Comparison of ENCODE assay signal across 1 cellular context in genomic region chr7:92178928-92179373, GRCh38.
TF ChIP-seq lines count a peak whose summit lies in the region.

TSS of gene LRRD1 (minus strand) at chr7:92179142. CDS start at chr7:92165202, 13,940 bp downstream.

TF ChIP-seq in HepG2, 621 proteins besides CTCF, POLR2A, EP300 and RAD21 (continued from another document and continues in another):
- TF ChIP-seq MYPOP (CRISPR knock-in tag; IDR thresholded peaks at IDR 0.05) (peak; percentile 76; the same call in 1 of the 2 replicates), AHDC1 (CRISPR knock-in tag; IDR thresholded peaks at IDR 0.05; ENCODE audit: borderline replicate concordance) (no peak), MTERF4 (CRISPR knock-in tag; IDR thresholded peaks at IDR 0.05) (no peak), KAT7 (CRISPR knock-in tag; IDR thresholded peaks at IDR 0.05; ENCODE audit: borderline replicate concordance) (peak; percentile 75; the same call in 1 of the 2 replicates), TCF12 (IDR thresholded peaks at IDR 0.05) (no peak), TCF12 (CRISPR knock-in tag; IDR thresholded peaks at IDR 0.05) (no peak), ZNF773 (CRISPR knock-in tag; IDR thresholded peaks at IDR 0.05; ENCODE audit: borderline replicate concordance) (peak; percentile 67; the same call in 1 of the 2 replicates), REPIN1 (CRISPR knock-in tag; IDR thresholded peaks at IDR 0.05; ENCODE audit: borderline replicate concordance, low read depth) (peak; percentile 57; the same call in 1 of the 2 replicates), HDAC1 (CRISPR knock-in tag; IDR thresholded peaks at IDR 0.05) (peak; percentile 64; the same call in 1 of the 2 replicates), MAX (IDR thresholded peaks at IDR 0.05) (peak; percentile 59; the same call in 1 of the 2 replicates), REL (CRISPR knock-in tag; conservative IDR thresholded peaks at IDR 0.05) (no peak), RXRB (CRISPR knock-in tag; IDR thresholded peaks at IDR 0.05; ENCODE audit: borderline replicate concordance) (peak; percentile 54; the same call in 1 of the 2 replicates), ZNF724P (CRISPR knock-in tag; IDR thresholded peaks at IDR 0.05; ENCODE audit: borderline replicate concordance) (no peak), ZNF800 (CRISPR knock-in tag; IDR thresholded peaks at IDR 0.05) (peak; percentile 80), NFYB (CRISPR knock-in tag; IDR thresholded peaks at IDR 0.05) (0 out of 2 replicates have a peak, but pooled peaks have one; percentile 24), TFE3 (CRISPR knock-in tag; IDR thresholded peaks at IDR 0.05) (no peak), ZBTB7B (CRISPR knock-in tag; IDR thresholded peaks at IDR 0.05) (peak; percentile 78), FOXA3 (CRISPR knock-in tag; IDR thresholded peaks at IDR 0.05) (peak; percentile 55; the same call in 1 of the 2 replicates), ZNF605 (CRISPR knock-in tag; IDR thresholded peaks at IDR 0.05) (peak; percentile 35; the same call in 1 of the 2 replicates), DR1 (CRISPR knock-in tag; IDR thresholded peaks at IDR 0.05) (peak; percentile 61; the same call in 1 of the 2 replicates), ZNF251 (CRISPR knock-in tag; IDR thresholded peaks at IDR 0.05) (no peak), SALL1 (CRISPR knock-in tag; IDR thresholded peaks at IDR 0.05) (peak; percentile 74; the same call in 1 of the 2 replicates), ZFP36L1 (CRISPR knock-in tag; IDR thresholded peaks at IDR 0.05) (no peak), YEATS2 (CRISPR knock-in tag; IDR thresholded peaks at IDR 0.05; ENCODE audit: borderline replicate concordance) (peak; percentile 42; the same call in 1 of the 2 replicates), ZNF607 (CRISPR knock-in tag; IDR thresholded peaks at IDR 0.05; ENCODE audit: borderline replicate concordance) (peak; percentile 68; the same call in 1 of the 2 replicates), BRD4 (CRISPR knock-in tag; IDR thresholded peaks at IDR 0.05) (0 out of 2 replicates have a peak, but pooled peaks have one; percentile 55), MTA1 (CRISPR knock-in tag; IDR thresholded peaks at IDR 0.05; ENCODE audit: borderline replicate concordance) (peak; percentile 39; the same call in 1 of the 2 replicates), ARID5B (CRISPR knock-in tag; IDR thresholded peaks at IDR 0.05) (peak; percentile 65), TSC22D2 (CRISPR knock-in tag; IDR thresholded peaks at IDR 0.05; ENCODE audit: borderline replicate concordance) (0 out of 2 replicates have a peak, but pooled peaks have one; percentile 36), SAP130 (CRISPR knock-in tag; IDR thresholded peaks at IDR 0.05; ENCODE audit: low read depth) (peak; percentile 48), MYC (CRISPR knock-in tag; IDR thresholded peaks at IDR 0.05; ENCODE audit: borderline replicate concordance) (peak; percentile 47; the same call in 1 of the 2 replicates), LCORL (IDR thresholded peaks at IDR 0.05) (no peak), LCORL (CRISPR knock-in tag; IDR thresholded peaks at IDR 0.05) (peak; percentile 71), TFAP4 (IDR thresholded peaks at IDR 0.05; ENCODE audit: borderline replicate concordance, low read depth) (peak; percentile 54; the same call in 1 of the 2 replicates), MED1 (CRISPR knock-in tag; IDR thresholded peaks at IDR 0.05) (peak; percentile 33; the same call in 1 of the 2 replicates), MTA3 (CRISPR knock-in tag; IDR thresholded peaks at IDR 0.05) (no peak), ZFP82 (CRISPR knock-in tag; IDR thresholded peaks at IDR 0.05; ENCODE audit: borderline replicate concordance) (0 out of 2 replicates have a peak, but pooled peaks have one; percentile 63), DMAP1 (CRISPR knock-in tag; IDR thresholded peaks at IDR 0.05) (peak; percentile 47; the same call in 1 of the 2 replicates), ZEB1 (IDR thresholded peaks at IDR 0.05; ENCODE audit: insufficient replicate concordance, low read depth) (peak; percentile 73), E2F1 (CRISPR knock-in tag; IDR thresholded peaks at IDR 0.05) (peak; percentile 22; the same call in 1 of the 2 replicates), ZMYM2 (CRISPR knock-in tag; IDR thresholded peaks at IDR 0.05) (0 out of 2 replicates have a peak, but pooled peaks have one; percentile 28), GABPB1 (CRISPR knock-in tag; IDR thresholded peaks at IDR 0.05) (peak; percentile 77), ZNF274 (CRISPR knock-in tag; IDR thresholded peaks at IDR 0.05) (peak; percentile 50), HNRNPLL (IDR thresholded peaks at IDR 0.05; ENCODE audit: low read depth, low read length, poor library complexity, severe bottlenecking) (peak; percentile 84), MTF1 (CRISPR knock-in tag; IDR thresholded peaks at IDR 0.05) (no peak), ZNF232 (CRISPR knock-in tag; IDR thresholded peaks at IDR 0.05; ENCODE audit: borderline replicate concordance) (0 out of 2 replicates have a peak, but pooled peaks have one; percentile 50), IRF2 (CRISPR knock-in tag; IDR thresholded peaks at IDR 0.05) (peak; percentile 65; the same call in 1 of the 2 replicates)
